14 cellular contexts compared by ENCODE assay signal in genomic region chr17:44144966-44145739, GRCh38. TPM values are rescaled to one million over a fixed set of nuclear protein-coding genes. Genes with fewer than 3 reads are reported as not detected.
DNase-seq lines count a peak whose midpoint lies in the region; FAIRE-seq and TF ChIP-seq lines count a peak whose summit lies in the region.
"Had no signal": no experiment of that assay in that cellular context is flagged by ENCODE, and none has a peak within 500 bp of the region (broad histone marks: within the 10 kb centered on the region; RNA-seq: fewer than 3 reads in every experiment).

No MANE protein-coding gene starts in this region.

- peak; percentile 46 for FAIRE-seq in endothelial cell of umbilical vein (lab: Jason Lieb, UNC)

- intact Hi-C loops in endothelial cell of umbilical vein (cut with micrococcal nuclease), result no loop called here
- intact Hi-C loops in uterus (cut with DNase I; ENCODE audit: low total_unique reads), result no loop called here

- TF ChIP-seq CTCF in HFFc6 (IDR thresholded peaks at IDR 0.05) (no peak), endothelial cell of umbilical vein (IDR thresholded peaks at IDR 0.05; ENCODE audit: extremely low read depth in 1 of 2, insufficient read depth in 1 of 2, low read depth in 1 of 2, low read length in 2 of 2) (no peak), nephron (IDR thresholded peaks at IDR 0.05; ENCODE audit: unreplicated experiment in 3 of 3) (no peak), uterus (IDR thresholded peaks at IDR 0.05) (no peak), nephron progenitor cell (IDR thresholded peaks at IDR 0.05) (no peak)

- no peaks in the 10 kb centered on the region for H3K9me1 ChIP-seq in endothelial cell of umbilical vein (replicated peaks; ENCODE audit: control insufficient read depth, extremely low read depth, insufficient read depth, low read length)

- no peaks in the 10 kb centered on the region for H3K9me3 ChIP-seq in endothelial cell of umbilical vein (replicated peaks; ENCODE audit: control insufficient read depth, insufficient read depth, low read length)
- no peaks in the 10 kb centered on the region for H3K9me3 ChIP-seq in uterus
- H3K9me3 ChIP-seq: right lobe of liver had no signal

- H3K4me1 Mint-ChIP-seq in HFFc6 (ENCODE audit: low read depth) (peaks cover 22% of the 10 kb centered on the region), nephron (peaks cover 10% of the 10 kb centered on the region), nephron progenitor cell (peaks cover 11% of the 10 kb centered on the region)

- BruUV-seq in endothelial cell of umbilical vein (replicated peaks; lab: Mats Ljungman, UMichigan), result no TSS peak

- H3K27me3 Mint-ChIP-seq in HFFc6 (ENCODE audit: insufficient read depth) (no peaks in the 10 kb centered on the region; the same call in 1 of the 2 replicates), nephron (ENCODE audit: low read depth) (no peaks in the 10 kb centered on the region), nephron progenitor cell (ENCODE audit: low read depth, poor library complexity) (no peaks in the 10 kb centered on the region)
- H3K27me3 Mint-ChIP-seq: IgD-negative memory B cell; stimulated activated naive CD8-positive, alpha-beta T cell treated with anti-CD3 and anti-CD28 coated beads, Interleukin-15, Interleukin-2, amounts not matched to agents 100 ng/mL and 50 ng/mL, for 24 hours had no signal

- H4K20me1 ChIP-seq in endothelial cell of umbilical vein (replicated peaks; ENCODE audit: control insufficient read depth, extremely low read depth, insufficient read depth, low read length), result no peaks in the 10 kb centered on the region

- H3K4me3 ChIP-seq in endothelial cell of umbilical vein (replicated peaks in 1 of 3; ENCODE audit: insufficient read depth in 1 of 3, low read depth in 1 of 3, low read length in 3 of 3) (no peak overlapping the region), uterus (no peak overlapping the region)
- H3K4me3 ChIP-seq: right lobe of liver had no signal

- POLR2A ChIA-PET in endothelial cell of umbilical vein (lab: Charles Lee), result interaction anchor here (0.6 kb wide), 1 partner anchor 591 kb away, joined by 4 read pairs; no protein-coding TSS in a partner anchor

- CTCF ChIA-PET in endothelial cell of umbilical vein (lab: Charles Lee), result interaction anchor here (1.1 to 1.3 kb wide), 2 partner anchors 22 to 23 kb away, joined by 3 to 4 read pairs; partner anchors contain the start of gene HDAC5

- no peak overlapping the region for H3K4me2 ChIP-seq in endothelial cell of umbilical vein (ENCODE audit: insufficient read depth, low read length)

- H3K9me3 Mint-ChIP-seq in HFFc6 (no peaks in the 10 kb centered on the region), nephron (no peaks in the 10 kb centered on the region), nephron progenitor cell (no peaks in the 10 kb centered on the region)
- H3K9me3 Mint-ChIP-seq: activated T-cell treated with anti-CD3 and anti-CD28 coated beads, Interleukin-2, amount 50 U/mL, for 72 hours; IgD-negative memory B cell; stimulated activated naive CD8-positive, alpha-beta T cell treated with anti-CD3 and anti-CD28 coated beads, Interleukin-15, Interleukin-2, amounts not matched to agents 100 ng/mL and 50 ng/mL, for 24 hours had no signal

- no peak overlapping the region for H2AFZ ChIP-seq in endothelial cell of umbilical vein (ENCODE audit: low read depth, low read length)

- H3K27me3 ChIP-seq in endothelial cell of umbilical vein (ENCODE audit: control insufficient read depth in 2 of 2, insufficient read depth in 2 of 2, low read length in 2 of 2) (no peaks in the 10 kb centered on the region), uterus (no peaks in the 10 kb centered on the region)
- H3K27me3 ChIP-seq: right lobe of liver had no signal

- peaks cover 6% of the 10 kb centered on the region; the same call in 1 of the 2 replicates for H3K36me3 Mint-ChIP-seq in HFFc6 (ENCODE audit: low read depth)
- H3K36me3 Mint-ChIP-seq in nephron (ENCODE audit: low read depth), result peaks cover 14% of the 10 kb centered on the region
- H3K36me3 Mint-ChIP-seq in nephron progenitor cell (ENCODE audit: low read depth), result peaks cover 23% of the 10 kb centered on the region
- H3K36me3 Mint-ChIP-seq: IgD-negative memory B cell had no signal

- H3K36me3 ChIP-seq in endothelial cell of umbilical vein (ENCODE audit: control insufficient read depth in 2 of 2, extremely low read depth in 1 of 2, insufficient read depth in 2 of 2, low read length in 2 of 2), result peaks cover 2% of the 10 kb centered on the region in 2 experiments
- H3K36me3 ChIP-seq in uterus, result no peaks in the 10 kb centered on the region
- H3K36me3 ChIP-seq: right lobe of liver had no signal

- peaks cover 19% of the 10 kb centered on the region for H3K79me2 ChIP-seq in endothelial cell of umbilical vein (ENCODE audit: control insufficient read depth, insufficient read depth, low read length)

- H3K27ac Mint-ChIP-seq in HFFc6 (peak overlapping the region; percentile 65), nephron (no peak overlapping the region), nephron progenitor cell (no peak overlapping the region)
- H3K27ac Mint-ChIP-seq: activated T-cell treated with anti-CD3 and anti-CD28 coated beads, Interleukin-2, amount 50 U/mL, for 72 hours; stimulated activated naive CD8-positive, alpha-beta T cell treated with anti-CD3 and anti-CD28 coated beads, Interleukin-15, Interleukin-2, amounts not matched to agents 100 ng/mL and 50 ng/mL, for 24 hours had no signal

- dilution Hi-C loops in endothelial cell of umbilical vein (cut with MboI; ENCODE audit: extremely low pct_ligation_motif_present, low sequenced_read_pairs), result no loop called here

- no peak overlapping the region for H3K9ac ChIP-seq in endothelial cell of umbilical vein (replicated peaks; ENCODE audit: extremely low read depth, insufficient read depth, low read length)

- H3K27ac ChIP-seq in endothelial cell of umbilical vein (ENCODE audit: insufficient read depth, low read depth, low read length), result no peak overlapping the region
- H3K27ac ChIP-seq in uterus, result no peak overlapping the region
- H3K27ac ChIP-seq: right lobe of liver had no signal

- H3K4me1 ChIP-seq in endothelial cell of umbilical vein (ENCODE audit: control insufficient read depth, extremely low read depth, insufficient read depth, low read length) (peaks cover 7% of the 10 kb centered on the region), uterus (no peaks in the 10 kb centered on the region)

- TF ChIP-seq POLR2A in endothelial cell of umbilical vein (IDR thresholded peaks at IDR 0.05; ENCODE audit: low read depth, low read length) (no peak), uterus (IDR thresholded peaks at IDR 0.05) (no peak)

- no peak for DNase-seq in HFFc6
- DNase-seq in endothelial cell of umbilical vein (ENCODE audit: low read depth, low spot score), result no peak
- no peak for DNase-seq in stimulated activated CD4-positive, alpha-beta T cell treated with anti-CD3 and anti-CD28 coated beads, Interleukin-4, amount 100 ng/mL, for 24 hours
- no peak for DNase-seq in uterus
- DNase-seq in nephron progenitor cell, result no peak
- DNase-seq: activated CD4-positive, alpha-beta T cell treated with anti-CD3 and anti-CD28 coated beads for 4 hours; activated T-cell treated with anti-CD3 and anti-CD28 coated beads, Interleukin-2, amount 50 U/mL, for 72 hours; amygdala; OCI-M1; right lobe of liver had no signal

- H3K4me3 Mint-ChIP-seq in HFFc6 (no peak overlapping the region), nephron (peak overlapping the region; percentile 16 to 50 (median 37)), nephron progenitor cell (no peak overlapping the region)
- H3K4me3 Mint-ChIP-seq: activated T-cell treated with anti-CD3 and anti-CD28 coated beads, Interleukin-2, amount 50 U/mL, for 72 hours; stimulated activated naive CD8-positive, alpha-beta T cell treated with anti-CD3 and anti-CD28 coated beads, Interleukin-15, Interleukin-2, amounts not matched to agents 100 ng/mL and 50 ng/mL, for 24 hours had no signal

RNA-seq across cellular contexts. Expression of gene HROB, which starts 3.4 kb away (rescaled TPM):
- total RNA-seq in HFFc6 (2021; fragmentation: NEBNext Ultra II Directional; extraction: Animal tissue kit (Norgen Biotek cat#: 25700)), result 1 to 10 TPM; 4.0 to 7.6 (median 6.7) TPM
- total RNA-seq in endothelial cell of umbilical vein (9.0 and 10.1 TPM in 2 replicates), uterus (1 to 10 TPM in 2 of 4 donors, not detected in 2; 1.6 to 2.4 TPM)
- 6.9 and 7.0 TPM in 2 replicates for polyA plus RNA-seq in endothelial cell of umbilical vein
- polyA plus RNA-seq in endothelial cell of umbilical vein (2011; cell fraction: cytosol; rRNA removed), result 5.0 and 5.5 TPM in 2 replicates
- polyA plus RNA-seq in endothelial cell of umbilical vein (2011; cell fraction: nucleus; rRNA removed), result 9.7 and 14.6 TPM in 2 replicates
- polyA plus RNA-seq in endothelial cell of umbilical vein (2012), result 2.6 and 5.1 TPM in 2 replicates
- 6.5 and 12.4 TPM in 2 replicates for polyA minus RNA-seq in endothelial cell of umbilical vein
- polyA minus RNA-seq in endothelial cell of umbilical vein (2011; cell fraction: cytosol; rRNA and poly(A)+ RNA removed), result 12.6 TPM
- polyA minus RNA-seq in endothelial cell of umbilical vein (2011; cell fraction: nucleus; rRNA and poly(A)+ RNA removed), result 4.3 and 5.4 TPM in 2 replicates

RNA-seq across cellular contexts. Expression of gene HDAC5, which starts 21.7 kb away (rescaled TPM):
- 10 to 100 TPM; 63.4 to 87.4 (median 78.7) TPM for total RNA-seq in HFFc6 (2021; fragmentation: NEBNext Ultra II Directional; extraction: Animal tissue kit (Norgen Biotek cat#: 25700))
- total RNA-seq in endothelial cell of umbilical vein, result 40.2 and 40.4 TPM in 2 replicates
- 35.4 and 40.0 TPM in 2 replicates for polyA plus RNA-seq in endothelial cell of umbilical vein
- 22.2 and 28.4 TPM in 2 replicates for polyA plus RNA-seq in endothelial cell of umbilical vein (2011; cell fraction: cytosol; rRNA removed)
- polyA plus RNA-seq in endothelial cell of umbilical vein (2011; cell fraction: nucleus; rRNA removed), result 31.7 and 40.2 TPM in 2 replicates
- polyA plus RNA-seq in endothelial cell of umbilical vein (2012), result 12.7 and 20.4 TPM in 2 replicates
- polyA minus RNA-seq in endothelial cell of umbilical vein, result 39.3 and 54.8 TPM in 2 replicates
- polyA minus RNA-seq in endothelial cell of umbilical vein (2011; cell fraction: cytosol; rRNA and poly(A)+ RNA removed), result 27.1 TPM
- 15.8 and 25.9 TPM in 2 replicates for polyA minus RNA-seq in endothelial cell of umbilical vein (2011; cell fraction: nucleus; rRNA and poly(A)+ RNA removed)
- total RNA-seq in uterus, result 10 to 100 TPM; 35.9 to 74.1 (median 58.0) TPM

RNA-seq across cellular contexts. Expression of gene ASB16, which starts 25.4 kb away (rescaled TPM):
- under 1 TPM in 3 of 6 experiments, not detected in 3; 0.18 to 0.48 (median 0.29) TPM for total RNA-seq in HFFc6 (2021; fragmentation: NEBNext Ultra II Directional; extraction: Animal tissue kit (Norgen Biotek cat#: 25700))
- not detected in 2 replicates for total RNA-seq in endothelial cell of umbilical vein
- polyA plus RNA-seq in endothelial cell of umbilical vein, result not detected in 2 replicates
- not detected in 2 replicates for polyA plus RNA-seq in endothelial cell of umbilical vein (2011; cell fraction: cytosol; rRNA removed)
- 0.17 and 0.20 TPM in 2 replicates for polyA plus RNA-seq in endothelial cell of umbilical vein (2011; cell fraction: nucleus; rRNA removed)
- 0.65 and 0.96 TPM in 2 replicates for polyA plus RNA-seq in endothelial cell of umbilical vein (2012)
- not detected in 2 replicates for polyA minus RNA-seq in endothelial cell of umbilical vein
- polyA minus RNA-seq in endothelial cell of umbilical vein (2011; cell fraction: cytosol; rRNA and poly(A)+ RNA removed), result not detected
- 0.24 TPM in 1 of 2 replicates, not detected in the other for polyA minus RNA-seq in endothelial cell of umbilical vein (2011; cell fraction: nucleus; rRNA and poly(A)+ RNA removed)
- total RNA-seq in uterus, result 1 to 10 TPM in 2 of 4 donors, under 1 TPM in 1, not detected in 1; 0.14 to 2.3 (median 1.3) TPM
- polyA plus RNA-seq: BJ, IgD-negative memory B cell had no signal

RNA-seq across cellular contexts. Expression of gene TMUB2, which starts 41.6 kb away (rescaled TPM):
- 10 to 100 TPM; 29.8 to 37.7 (median 34.0) TPM for total RNA-seq in HFFc6 (2021; fragmentation: NEBNext Ultra II Directional; extraction: Animal tissue kit (Norgen Biotek cat#: 25700))
- total RNA-seq in endothelial cell of umbilical vein (39.5 and 43.6 TPM in 2 replicates), uterus (10 to 100 TPM in 3 of 4 donors, 1 to 10 TPM in 1; 7.4 to 41.8 (median 32.6) TPM)
- polyA plus RNA-seq in endothelial cell of umbilical vein, result 72.5 and 80.0 TPM in 2 replicates
- 50.3 and 55.3 TPM in 2 replicates for polyA plus RNA-seq in endothelial cell of umbilical vein (2011; cell fraction: cytosol; rRNA removed)
- 150 and 171 TPM in 2 replicates for polyA plus RNA-seq in endothelial cell of umbilical vein (2011; cell fraction: nucleus; rRNA removed)
- 32.2 and 40.6 TPM in 2 replicates for polyA plus RNA-seq in endothelial cell of umbilical vein (2012)
- polyA minus RNA-seq in endothelial cell of umbilical vein, result 48.4 and 54.9 TPM in 2 replicates
- 11.1 TPM for polyA minus RNA-seq in endothelial cell of umbilical vein (2011; cell fraction: cytosol; rRNA and poly(A)+ RNA removed)
- polyA minus RNA-seq in endothelial cell of umbilical vein (2011; cell fraction: nucleus; rRNA and poly(A)+ RNA removed), result 18.8 and 24.1 TPM in 2 replicates

RNA-seq across cellular contexts. Expression of gene ATXN7L3, which starts 54.5 kb away (rescaled TPM):
- 10 to 100 TPM; 61.1 to 72.2 (median 68.4) TPM for total RNA-seq in HFFc6 (2021; fragmentation: NEBNext Ultra II Directional; extraction: Animal tissue kit (Norgen Biotek cat#: 25700))
- total RNA-seq in endothelial cell of umbilical vein (82.5 and 102 TPM in 2 replicates), uterus (10 to 100 TPM in 3 of 4 donors, 1 to 10 TPM in 1; 4.6 to 98.4 (median 36.2) TPM)
- 50.7 and 61.3 TPM in 2 replicates for polyA plus RNA-seq in endothelial cell of umbilical vein
- polyA plus RNA-seq in endothelial cell of umbilical vein (2011; cell fraction: cytosol; rRNA removed), result 54.4 and 57.8 TPM in 2 replicates
- polyA plus RNA-seq in endothelial cell of umbilical vein (2011; cell fraction: nucleus; rRNA removed), result 139 and 153 TPM in 2 replicates
- 47.6 and 49.1 TPM in 2 replicates for polyA plus RNA-seq in endothelial cell of umbilical vein (2012)
- 74.9 and 97.1 TPM in 2 replicates for polyA minus RNA-seq in endothelial cell of umbilical vein
- polyA minus RNA-seq in endothelial cell of umbilical vein (2011; cell fraction: cytosol; rRNA and poly(A)+ RNA removed), result 18.7 TPM
- polyA minus RNA-seq in endothelial cell of umbilical vein (2011; cell fraction: nucleus; rRNA and poly(A)+ RNA removed), result 36.1 and 38.2 TPM in 2 replicates

Comparison
In these comparisons a context has a peak if more than half of its experiments do, and no peak if none do; other contexts are left out.
1. H3K4me3 Mint-ChIP-seq: peak in nephron (3 of 3); none in HFFc6 (single experiment) and nephron progenitor cell (single experiment).